In genomic region chr19:52689804-52690394, GRCh38 we compare ENCODE assay signal across 8 cellular contexts. TPM values are rescaled to one million over a fixed set of nuclear protein-coding genes. Genes with fewer than 3 reads are reported as not detected.
DNase-seq lines count a peak whose midpoint lies in the region; ATAC-seq and TF ChIP-seq lines count a peak whose summit lies in the region.

No MANE protein-coding gene starts in this region.

- H3K4me3 ChIP-seq in BE2C (ENCODE audit: low read depth, low read length) (peak overlapping the region; percentile 77), epithelial cell of proximal tubule (ENCODE audit: low read depth, low read length) (peak overlapping the region; percentile 94)
- H3K4me3 ChIP-seq in Jurkat, Clone E6-1 (ENCODE audit: low read length): peak overlapping the region; percentile 93

- ATAC-seq in GM21360 (IDR thresholded peaks at IDR 0.05; ENCODE audit: unreplicated experiment): peak; percentile 43
- ATAC-seq in naive B cell (ENCODE audit: low read depth in 2 of 2): peak; percentile 47 to 49

- H3K27me3 Mint-ChIP-seq in naive B cell: no peaks in the 10 kb centered on the region

- H3K36me3 Mint-ChIP-seq in naive B cell: peaks cover 0 to 6% of the 10 kb centered on the region in 2 donors

- no peaks in the 10 kb centered on the region for H3K27me3 ChIP-seq in BE2C

- DNase-seq in BE2C: peak; percentile 29
- DNase-seq in Jurkat, Clone E6-1 (ENCODE audit: low read depth, low spot score): no peak
- DNase-seq in activated CD8-positive, alpha-beta memory T cell treated with anti-CD3 and anti-CD28 coated beads for 48 hours (ENCODE audit: low read depth in 2 of 3, low spot score in 2 of 3): peak in 2 of 3 experiments; percentile 18
- DNase-seq in epithelial cell of proximal tubule (ENCODE audit: low read depth): no peak
- DNase-seq in naive B cell: peak; percentile 16
- DNase-seq in substantia nigra (lab: John Stamatoyannopoulos, UW): peak in 42 of 49 donors; percentile 3 to 71 (median 24)
- DNase-seq in NCI-H524 (lab: John Stamatoyannopoulos, UW): no peak

- H3K27ac Mint-ChIP-seq in naive B cell: peak overlapping the region; percentile 89 to 95 (median 93)

- H3K4me1 ChIP-seq in BE2C: no peaks in the 10 kb centered on the region

- peak overlapping the region; percentile 86 for H3K27ac ChIP-seq in substantia nigra (ENCODE audit: low read depth, low read length, poor library complexity, severe bottlenecking)

- peak overlapping the region; percentile 91 to 99 (median 97) for H3K4me3 Mint-ChIP-seq in naive B cell

- peaks cover 0 to 12% (median 6%) of the 10 kb centered on the region in 7 donors for H3K9me3 Mint-ChIP-seq in naive B cell

- no peaks in the 10 kb centered on the region for H3K9me3 ChIP-seq in BE2C

- peaks cover 31 to 46% (median 40%) of the 10 kb centered on the region in 3 donors for H3K4me1 Mint-ChIP-seq in naive B cell

- H3K36me3 ChIP-seq in BE2C: no peaks in the 10 kb centered on the region

- TF ChIP-seq CTCF in BE2C (IDR thresholded peaks at IDR 0.05; ENCODE audit: low read depth, low read length) (no peak), epithelial cell of proximal tubule (conservative IDR thresholded peaks at IDR 0.05; ENCODE audit: low read depth, low read length) (no peak)

RNA-seq across cellular contexts. Expression of gene ZNF611, which starts 44.9 kb away (rescaled TPM):
- polyA plus RNA-seq in BE2C (2012; ENCODE audit: insufficient read depth, insufficient read length, low read depth): 5.7 TPM
- polyA plus RNA-seq in Jurkat, Clone E6-1 (2012; ENCODE audit: insufficient read depth, insufficient read length): 5.9 TPM
- 11.1 and 15.5 TPM in 2 replicates for total RNA-seq in epithelial cell of proximal tubule
- 10 to 100 TPM; 14.2 to 53.5 (median 35.9) TPM for polyA plus RNA-seq in naive B cell (ENCODE audit: low read depth in 6 of 6)

RNA-seq across cellular contexts. Expression of gene ZNF83, which starts 51.7 kb away (rescaled TPM):
- 5.3 TPM for polyA plus RNA-seq in BE2C (2012; ENCODE audit: insufficient read depth, insufficient read length, low read depth)
- 29.9 TPM for polyA plus RNA-seq in Jurkat, Clone E6-1 (2012; ENCODE audit: insufficient read depth, insufficient read length)
- 21.8 and 46.5 TPM in 2 replicates for total RNA-seq in epithelial cell of proximal tubule
- 10 to 100 TPM in 5 of 6 donors, 1 to 10 TPM in 1; 6.7 to 31.5 (median 14.8) TPM for polyA plus RNA-seq in naive B cell (ENCODE audit: low read depth in 6 of 6)

Comparison
In these comparisons a context has a peak if more than half of its experiments do, and no peak if none do; other contexts are left out.
1. DNase-seq: peak in BE2C (single experiment), activated CD8-positive, alpha-beta memory T cell treated with anti-CD3 and anti-CD28 coated beads for 48 hours (2 of 3), naive B cell (single experiment) and substantia nigra (42 of 49); none in Jurkat, Clone E6-1 (single experiment), epithelial cell of proximal tubule (single experiment) and NCI-H524 (0 of 2).
2. Peak in every context shown above with its lines, with median percentiles within 50 percentile points of each other: H3K4me3 ChIP-seq.